ENCODE assay signal across 17 cellular contexts in the genomic region with DNA sequence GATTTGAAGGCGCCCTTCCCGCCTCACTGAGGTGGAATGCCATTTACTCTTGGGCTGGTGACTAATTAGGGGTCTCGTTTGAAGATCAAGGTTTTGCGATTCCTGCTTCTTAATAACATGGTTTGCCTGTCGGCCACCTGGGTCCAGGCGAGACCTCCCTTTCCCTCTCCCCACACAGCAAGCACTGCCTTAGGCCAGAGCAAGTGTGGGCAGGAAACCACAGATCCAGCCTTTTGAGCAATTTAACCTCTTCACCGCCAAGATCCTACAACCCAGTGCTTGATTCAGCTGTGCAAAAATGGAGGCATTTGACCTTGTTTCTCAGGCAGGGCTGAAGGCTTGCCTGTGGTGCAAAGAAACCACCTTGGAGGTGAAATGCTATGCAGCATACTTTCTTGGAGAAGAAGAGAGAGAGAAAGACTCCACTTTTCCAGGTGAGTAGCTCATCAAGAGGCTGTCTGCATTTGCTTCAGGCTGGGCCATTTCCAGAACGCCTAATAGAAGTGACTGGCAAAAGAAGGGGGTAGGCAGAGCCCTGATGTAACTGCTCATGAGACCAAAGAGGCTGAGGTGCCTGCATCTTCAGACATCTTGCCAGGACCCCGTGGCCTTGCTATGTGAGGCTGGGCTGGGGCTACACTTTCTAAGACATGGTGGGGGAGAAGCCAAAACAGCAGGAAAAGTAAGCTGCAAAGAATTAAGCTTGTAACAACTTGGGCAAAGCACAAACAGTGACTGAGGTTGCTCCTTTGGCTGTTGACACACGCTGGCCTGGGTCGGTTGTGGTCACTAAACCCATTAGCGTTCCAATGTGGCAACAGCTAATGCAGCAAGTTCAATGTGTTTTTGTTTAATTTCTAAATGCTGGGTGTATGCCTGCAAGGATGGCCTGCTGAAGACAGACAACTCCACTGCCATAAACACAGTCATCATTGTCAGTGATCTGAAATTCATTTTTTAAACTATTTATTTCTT. TPM values are rescaled to one million over a fixed set of nuclear protein-coding genes. Genes with fewer than 3 reads are reported as not detected.
DNase-seq lines count a peak whose midpoint lies in the region; ATAC-seq, FAIRE-seq and TF ChIP-seq lines count a peak whose summit lies in the region.
"Had no signal": no experiment of that assay in that cellular context is flagged by ENCODE, and none has a peak within 500 bp of the region (broad histone marks: within the 10 kb centered on the region; RNA-seq: fewer than 3 reads in every experiment).

No MANE protein-coding gene starts in this region.

- FAIRE-seq in bronchial epithelial cell (lab: Jason Lieb, UNC), result no peak
- FAIRE-seq: HTR-8/SVneo had no signal

- no peaks in the 10 kb centered on the region for H3K9me3 Mint-ChIP-seq in nephron
- H3K9me3 Mint-ChIP-seq in activated T-cell treated with anti-CD3 and anti-CD28 coated beads, Interleukin-2, amount 50 U/mL, for 4 hours, result no peaks in the 10 kb centered on the region

- peak overlapping the region; percentile 50 to 70 (median 62) for H3K27ac Mint-ChIP-seq in nephron

- in situ Hi-C loops in G401 (cut with HindIII; ENCODE audit: low sequenced_read_pairs), result no loop called here

- ATAC-seq in activated T-cell treated with anti-CD3 and anti-CD28 coated beads, Interleukin-2, amount 50 U/mL, for 4 hours, result no peak
- ATAC-seq in GM18498 (IDR thresholded peaks at IDR 0.05; ENCODE audit: unreplicated experiment), result no peak
- ATAC-seq: left cardiac atrium had no signal

- H3K27me3 Mint-ChIP-seq in nephron (ENCODE audit: low read depth), result peaks cover 2% of the 10 kb centered on the region
- peaks cover 2% of the 10 kb centered on the region for H3K27me3 Mint-ChIP-seq in activated T-cell treated with anti-CD3 and anti-CD28 coated beads, Interleukin-2, amount 50 U/mL, for 4 hours (ENCODE audit: low read depth)
- H3K27me3 Mint-ChIP-seq: central memory CD8-positive, alpha-beta T cell had no signal

- no peak overlapping the region for H3K4me3 Mint-ChIP-seq in nephron
- no peak overlapping the region for H3K4me3 Mint-ChIP-seq in activated T-cell treated with anti-CD3 and anti-CD28 coated beads, Interleukin-2, amount 50 U/mL, for 4 hours
- H3K4me3 Mint-ChIP-seq: central memory CD8-positive, alpha-beta T cell had no signal

- 61% methylated on average over 12 of the region's 12 CpGs for WGBS in HUES64

- H3K27ac ChIP-seq in HUES64 (ENCODE audit: low read depth, low read length), result peak overlapping the region; percentile 46; the same call in 1 of the 2 replicates
- H3K27ac ChIP-seq: esophagus squamous epithelium, neutrophil had no signal

- H3K36me3 Mint-ChIP-seq in nephron (ENCODE audit: low read depth), result no peaks in the 10 kb centered on the region
- no peaks in the 10 kb centered on the region for H3K36me3 Mint-ChIP-seq in activated T-cell treated with anti-CD3 and anti-CD28 coated beads, Interleukin-2, amount 50 U/mL, for 4 hours (ENCODE audit: insufficient read depth)

- peaks cover 31% of the 10 kb centered on the region for H3K4me1 ChIP-seq in HUES64 (ENCODE audit: insufficient read depth, low read length)

- peaks cover 54% of the 10 kb centered on the region for H3K4me1 Mint-ChIP-seq in nephron
- H3K4me1 Mint-ChIP-seq in activated T-cell treated with anti-CD3 and anti-CD28 coated beads, Interleukin-2, amount 50 U/mL, for 4 hours (ENCODE audit: low read depth), result no peaks in the 10 kb centered on the region
- H3K4me1 Mint-ChIP-seq: central memory CD8-positive, alpha-beta T cell had no signal

- DNase-seq in BJ (ENCODE audit: low read depth), result peak; percentile 71
- peak; percentile 14 for DNase-seq in bronchial epithelial cell (ENCODE audit: low read depth)
- DNase-seq in G401 (ENCODE audit: low spot score), result no peak
- no peak for DNase-seq in NCI-H2029 (lab: John Stamatoyannopoulos, UW)
- DNase-seq in activated T-cell treated with anti-CD3 and anti-CD28 coated beads, Interleukin-2, amount 50 U/mL, for 4 hours, result no peak
- DNase-seq: activated gamma-delta T cell; esophagus squamous epithelium; left cardiac atrium; NCI-H146; NK-92 treated with Interleukin-12 subunit alpha and Interleukin-12 subunit beta, amount 100 ng/mL, for 24 hours; SW 1271 had no signal

- CTCF ChIA-PET in BJ (lab: Yijun Ruan, JAX), result interaction anchor here (0.8 to 1.4 kb wide), 5 partner anchors 9 to 38 kb away, joined by 3 to 5 read pairs (median 3); no protein-coding TSS in a partner anchor

- TF ChIP-seq CTCF in BJ (IDR thresholded peaks at IDR 0.05; ENCODE audit: insufficient read depth, low read depth, low read length), result no peak
- TF ChIP-seq CTCF in bronchial epithelial cell (IDR thresholded peaks at IDR 0.05; ENCODE audit: insufficient read depth, low read length, severe bottlenecking), result no peak
- no peak for TF ChIP-seq CTCF in nephron (IDR thresholded peaks at IDR 0.05; ENCODE audit: unreplicated experiment in 3 of 3)

- no peaks in the 10 kb centered on the region for H3K36me3 ChIP-seq in BJ (ENCODE audit: control insufficient read depth, insufficient read depth, low read length)
- H3K36me3 ChIP-seq in HUES64 (ENCODE audit: insufficient read depth, low read length), result no peaks in the 10 kb centered on the region
- no peaks in the 10 kb centered on the region for H3K36me3 ChIP-seq in bronchial epithelial cell (ENCODE audit: control insufficient read depth, insufficient read depth, low read length)
- H3K36me3 ChIP-seq: esophagus squamous epithelium, neutrophil had no signal

- H3K27me3 ChIP-seq in BJ (ENCODE audit: control insufficient read depth, insufficient read depth, low read length) (no peaks in the 10 kb centered on the region; the same call in 1 of the 2 replicates), HUES64 (ENCODE audit: insufficient read depth, low read length) (no peaks in the 10 kb centered on the region), bronchial epithelial cell (ENCODE audit: control insufficient read depth, insufficient read depth, low read length) (no peaks in the 10 kb centered on the region)
- H3K27me3 ChIP-seq: esophagus squamous epithelium, neutrophil had no signal

- H3K9ac ChIP-seq in HUES64 (ENCODE audit: low read depth, low read length), result no peak overlapping the region

- POLR2A ChIA-PET in BJ (lab: Charles Lee), result interaction anchor here (0.5 kb wide), 1 partner anchor 707 kb away, joined by 5 read pairs; no protein-coding TSS in a partner anchor

- H3K9me3 ChIP-seq in HUES64 (ENCODE audit: insufficient read depth, low read depth, low read length), result no peaks in the 10 kb centered on the region
- H3K9me3 ChIP-seq: esophagus squamous epithelium, neutrophil had no signal

- no peak overlapping the region for H3K4me3 ChIP-seq in BJ (ENCODE audit: low read depth, low read length)
- no peak overlapping the region for H3K4me3 ChIP-seq in HUES64 (ENCODE audit: low read length)
- H3K4me3 ChIP-seq in bronchial epithelial cell (ENCODE audit: low read depth, low read length), result no peak overlapping the region
- H3K4me3 ChIP-seq: esophagus squamous epithelium had no signal

RNA-seq across cellular contexts. Expression of a gene that starts 34.3 kb away (rescaled TPM):
- 619 and 627 TPM in 2 replicates for polyA plus RNA-seq in BJ (2011; rRNA removed)
- polyA minus RNA-seq in BJ (2011; rRNA and poly(A)+ RNA removed), result 678 and 907 TPM in 2 replicates
- 6.7 TPM for polyA plus RNA-seq in HUES64 (2013, experiment 1 of 2)
- 7.5 TPM for polyA plus RNA-seq in HUES64 (2013, experiment 2 of 2)
- total RNA-seq in bronchial epithelial cell, result 3.9 and 11.6 TPM in 2 replicates
- total RNA-seq in G401 (2014; rRNA removed; shearing (Covaris generic)), result 16.4 and 18.4 TPM in 2 replicates
- total RNA-seq in activated T-cell treated with anti-CD3 and anti-CD28 coated beads, Interleukin-2, amount 50 U/mL, for 4 hours, result under 1 TPM in 2 of 3 donors, not detected in 1; 0.28 to 0.41 TPM

Comparison
In these comparisons a context has a peak if more than half of its experiments do, and no peak if none do; other contexts are left out.
1. DNase-seq: peak in BJ (single experiment) and bronchial epithelial cell (single experiment); none in G401 (single experiment), NCI-H2029 (single experiment) and activated T-cell treated with anti-CD3 and anti-CD28 coated beads, Interleukin-2, amount 50 U/mL, for 4 hours (single experiment).